ENCODE assay signal across 12 cellular contexts in genomic region chr1:198166900-198167299, GRCh38. TPM values are rescaled to one million over a fixed set of nuclear protein-coding genes. Genes with fewer than 3 reads are reported as not detected.
DNase-seq lines count a peak whose midpoint lies in the region; ATAC-seq and TF ChIP-seq lines count a peak whose summit lies in the region.
"Had no signal": no experiment of that assay in that cellular context is flagged by ENCODE, and none has a peak within 500 bp of the region (broad histone marks: within the 10 kb centered on the region; RNA-seq: fewer than 3 reads in every experiment).

No MANE protein-coding gene starts in this region.

- peak overlapping the region; percentile 20 to 73 (median 57) for H3K27ac ChIP-seq in heart right ventricle
- no peak overlapping the region for H3K27ac ChIP-seq in WERI-Rb-1
- H3K27ac ChIP-seq in esophagus muscularis mucosa (replicated peaks in 1 of 4), result no peak overlapping the region
- H3K27ac ChIP-seq: KMS-11 had no signal

- CTCF ChIA-PET in activated B cell treated with CpG ODN at 0.5 μM for 24 hours (lab: Charles Lee), result no interaction called here

- H3K27me3 Mint-ChIP-seq in stimulated activated naive CD8-positive, alpha-beta T cell treated with anti-CD3 and anti-CD28 coated beads, Interleukin-15, Interleukin-2, amounts not matched to agents 100 ng/mL and 50 ng/mL, for 24 hours, result no peaks in the 10 kb centered on the region
- no peaks in the 10 kb centered on the region for H3K27me3 Mint-ChIP-seq in activated B cell treated with CpG ODN at 0.5 μM for 24 hours
- H3K27me3 Mint-ChIP-seq: dendritic cell treated with granulocyte-macrophage colony-stimulating factor and Interleukin-4, amounts not matched to agents 40 ng/mL and 50 ng/mL, for 4 days had no signal

- WGBS in heart right ventricle, 2 donors, result 58 to 59% methylated on average over 2 of the region's 2 CpGs
- whole genome bisulfite sequencing in esophagus muscularis mucosa, result 87% methylated on average over 2 of the region's 2 CpGs

- peaks cover 97% of the 10 kb centered on the region for H3K4me1 Mint-ChIP-seq in stimulated activated naive CD8-positive, alpha-beta T cell treated with anti-CD3 and anti-CD28 coated beads, Interleukin-15, Interleukin-2, amounts not matched to agents 100 ng/mL and 50 ng/mL, for 24 hours (ENCODE audit: low read depth)
- H3K4me1 Mint-ChIP-seq in activated B cell treated with CpG ODN at 0.5 μM for 24 hours, result peaks cover 74% of the 10 kb centered on the region

- H3K36me3 Mint-ChIP-seq in stimulated activated naive CD8-positive, alpha-beta T cell treated with anti-CD3 and anti-CD28 coated beads, Interleukin-15, Interleukin-2, amounts not matched to agents 100 ng/mL and 50 ng/mL, for 24 hours (ENCODE audit: low read depth), result peaks cover 16% of the 10 kb centered on the region
- H3K36me3 Mint-ChIP-seq in activated B cell treated with CpG ODN at 0.5 μM for 24 hours (ENCODE audit: low read depth), result no peaks in the 10 kb centered on the region

- no peak overlapping the region for H3K4me3 ChIP-seq in heart right ventricle
- no peak overlapping the region for H3K4me3 ChIP-seq in WERI-Rb-1 (ENCODE audit: low read depth, low read length)
- H3K4me3 ChIP-seq in esophagus muscularis mucosa, result no peak overlapping the region

- peak overlapping the region; percentile 79 for H3K4me3 Mint-ChIP-seq in stimulated activated naive CD8-positive, alpha-beta T cell treated with anti-CD3 and anti-CD28 coated beads, Interleukin-15, Interleukin-2, amounts not matched to agents 100 ng/mL and 50 ng/mL, for 24 hours
- no peak overlapping the region for H3K4me3 Mint-ChIP-seq in activated B cell treated with CpG ODN at 0.5 μM for 24 hours
- H3K4me3 Mint-ChIP-seq: dendritic cell treated with granulocyte-macrophage colony-stimulating factor and Interleukin-4, amounts not matched to agents 40 ng/mL and 50 ng/mL, for 4 days had no signal

- H3K9me3 ChIP-seq in heart right ventricle, result no peaks in the 10 kb centered on the region
- no peaks in the 10 kb centered on the region for H3K9me3 ChIP-seq in WERI-Rb-1 (ENCODE audit: severe bottlenecking)
- no peaks in the 10 kb centered on the region for H3K9me3 ChIP-seq in esophagus muscularis mucosa

- DNase-seq in stimulated activated naive CD8-positive, alpha-beta T cell treated with anti-CD3 and anti-CD28 coated beads, Interleukin-15, Interleukin-2, amounts not matched to agents 100 U/mL and 50 U/mL, for 24 hours, result no peak
- DNase-seq in activated B cell treated with CpG ODN at 0.5 μM for 24 hours, result no peak
- no peak for DNase-seq in heart right ventricle
- no peak for DNase-seq in left lobe of liver (ENCODE audit: low spot score)
- DNase-seq in omental fat pad (ENCODE audit: low spot score), result no peak
- DNase-seq in WERI-Rb-1, result no peak
- no peak for DNase-seq in esophagus muscularis mucosa (ENCODE audit: extremely low spot score)
- DNase-seq: NCI-H2029 treated with DMSO at 0.1 percent for 48 hours, NCI-H774 had no signal

- POLR2A ChIA-PET in activated B cell treated with CpG ODN at 0.5 μM for 24 hours (lab: Charles Lee), result interaction anchor here (0.8 to 3.3 kb wide), 2 partner anchors 8 to 455 kb away, joined by 3 to 15 read pairs; no protein-coding TSS in a partner anchor

- no peak for ATAC-seq in stimulated activated naive CD8-positive, alpha-beta T cell treated with anti-CD3 and anti-CD28 coated beads, Interleukin-15, Interleukin-2, amounts not matched to agents 100 U/mL and 50 U/mL, for 24 hours
- ATAC-seq in activated B cell treated with CpG ODN at 0.5 μM for 24 hours (ENCODE audit: low read depth) (no peak), heart right ventricle (peak in 7 of 8 donors; percentile 39 to 66 (median 62)), left lobe of liver (no peak), omental fat pad (ENCODE audit: low FRiP score) (no peak)

- TF ChIP-seq POLR2A in esophagus muscularis mucosa (IDR thresholded peaks at IDR 0.05; ENCODE audit: low read depth), result no peak

- TF ChIP-seq EP300 in esophagus muscularis mucosa (IDR thresholded peaks at IDR 0.05), result no peak

- intact Hi-C loops in activated B cell treated with CpG ODN at 0.5 μM for 24 hours (cut with micrococcal nuclease), result no loop called here
- intact Hi-C loops in heart right ventricle (cut with DNase I), result loop anchor here in 1 of 10 donors (5.0 kb wide), 1 partner anchor 100 kb away; no protein-coding TSS in a partner anchor
- intact Hi-C loops in esophagus muscularis mucosa (cut with DNase I), result no loop called here

- peak overlapping the region; percentile 98 for H3K27ac Mint-ChIP-seq in stimulated activated naive CD8-positive, alpha-beta T cell treated with anti-CD3 and anti-CD28 coated beads, Interleukin-15, Interleukin-2, amounts not matched to agents 100 ng/mL and 50 ng/mL, for 24 hours
- peak overlapping the region; percentile 79 for H3K27ac Mint-ChIP-seq in activated B cell treated with CpG ODN at 0.5 μM for 24 hours
- H3K27ac Mint-ChIP-seq: dendritic cell treated with granulocyte-macrophage colony-stimulating factor and Interleukin-4, amounts not matched to agents 40 ng/mL and 50 ng/mL, for 4 days had no signal

- H3K4me1 ChIP-seq in heart right ventricle (peaks cover 12 to 97% (median 80%) of the 10 kb centered on the region in 9 donors), esophagus muscularis mucosa (peaks cover 72 to 80% (median 75%) of the 10 kb centered on the region in 4 donors)

- H3K9me3 Mint-ChIP-seq in stimulated activated naive CD8-positive, alpha-beta T cell treated with anti-CD3 and anti-CD28 coated beads, Interleukin-15, Interleukin-2, amounts not matched to agents 100 ng/mL and 50 ng/mL, for 24 hours, result no peaks in the 10 kb centered on the region
- no peaks in the 10 kb centered on the region for H3K9me3 Mint-ChIP-seq in activated B cell treated with CpG ODN at 0.5 μM for 24 hours
- H3K9me3 Mint-ChIP-seq: dendritic cell treated with granulocyte-macrophage colony-stimulating factor and Interleukin-4, amounts not matched to agents 40 ng/mL and 50 ng/mL, for 4 days had no signal

- TF ChIP-seq CTCF in activated B cell treated with CpG ODN at 0.5 μM for 24 hours (IDR thresholded peaks at IDR 0.05), result no peak
- TF ChIP-seq CTCF in heart right ventricle (IDR thresholded peaks at IDR 0.05), result no peak
- no peak for TF ChIP-seq CTCF in omental fat pad (IDR thresholded peaks at IDR 0.05)
- no peak for TF ChIP-seq CTCF in WERI-Rb-1 (IDR thresholded peaks at IDR 0.05; ENCODE audit: low read depth, low read length)
- TF ChIP-seq CTCF in esophagus muscularis mucosa (IDR thresholded peaks at IDR 0.05), result no peak

- H3K36me3 ChIP-seq in heart right ventricle (no peaks in the 10 kb centered on the region), WERI-Rb-1 (no peaks in the 10 kb centered on the region), esophagus muscularis mucosa (no peaks in the 10 kb centered on the region)

- no peaks in the 10 kb centered on the region for H3K27me3 ChIP-seq in heart right ventricle
- H3K27me3 ChIP-seq in WERI-Rb-1 (ENCODE audit: insufficient read depth, low read depth, severe bottlenecking), result no peaks in the 10 kb centered on the region
- no peaks in the 10 kb centered on the region for H3K27me3 ChIP-seq in esophagus muscularis mucosa

RNA-seq across cellular contexts. Expression of gene NEK7, which starts 10.1 kb away (rescaled TPM):
- total RNA-seq in activated B cell treated with CpG ODN at 0.5 μM for 24 hours, result 28.3 and 33.5 TPM in 2 replicates
- total RNA-seq in heart right ventricle, result 100 to 1,000 TPM; 149 to 279 (median 219) TPM
- polyA plus RNA-seq in heart right ventricle, result 10 to 100 TPM; 57.3 to 90.7 TPM
- 21.4 TPM for total RNA-seq in left lobe of liver
- 100 to 1,000 TPM in 1 of 4 donors, 10 to 100 TPM in 3; 75.0 to 115 (median 89.9) TPM for total RNA-seq in omental fat pad
- 100 to 1,000 TPM; 110 to 196 (median 158) TPM for total RNA-seq in esophagus muscularis mucosa

Comparison
In these comparisons a context has a peak if more than half of its experiments do, and no peak if none do; other contexts are left out.
1. ATAC-seq: peak in heart right ventricle (7 of 8); none in stimulated activated naive CD8-positive, alpha-beta T cell treated with anti-CD3 and anti-CD28 coated beads, Interleukin-15, Interleukin-2, amounts not matched to agents 100 U/mL and 50 U/mL, for 24 hours (single experiment), activated B cell treated with CpG ODN at 0.5 μM for 24 hours (single experiment), left lobe of liver (single experiment) and omental fat pad (single experiment).
2. H3K27ac ChIP-seq: peak in heart right ventricle (10 of 10); none in WERI-Rb-1 (single experiment) and esophagus muscularis mucosa (0 of 4).